Comparison of ENCODE assay signal across 8 cellular contexts in the genomic region with DNA sequence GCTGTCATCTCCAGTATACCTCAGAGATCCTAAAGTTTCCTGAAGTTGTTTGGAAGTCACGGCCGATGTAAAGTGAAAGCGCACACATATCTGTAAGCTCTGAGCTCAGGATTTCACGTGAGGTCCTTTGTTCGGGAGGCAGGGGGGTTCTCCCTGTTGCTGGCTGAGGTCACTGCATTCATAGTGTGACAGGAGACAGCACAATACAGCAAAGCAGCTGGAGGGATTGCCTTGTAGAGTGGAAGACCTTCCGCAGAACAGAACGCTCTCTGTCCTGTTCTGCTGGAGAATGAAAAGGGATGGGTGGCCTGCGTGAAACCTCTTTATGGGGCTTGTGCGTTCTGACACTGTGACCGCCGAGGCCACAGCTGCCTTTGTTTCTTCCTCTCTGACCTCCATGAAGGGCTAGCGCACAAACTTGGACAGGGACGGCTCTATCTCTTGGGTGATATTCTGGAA. TPM values are rescaled to one million over a fixed set of nuclear protein-coding genes. Genes with fewer than 3 reads are reported as not detected.
DNase-seq lines count a peak whose midpoint lies in the region; ATAC-seq and TF ChIP-seq lines count a peak whose summit lies in the region.

No MANE protein-coding gene starts in this region.

- peaks cover 48 to 99% (median 77%) of the 10 kb centered on the region in 6 donors for H3K4me1 ChIP-seq in spleen

- TF ChIP-seq CTCF in spleen (IDR thresholded peaks at IDR 0.05 in 8 of 11, conservative IDR thresholded peaks at IDR 0.05 in 3 of 11) = no peak

- no peaks in the 10 kb centered on the region for H3K36me3 Mint-ChIP-seq in IgD-negative memory B cell
- peaks cover 2% of the 10 kb centered on the region for H3K36me3 Mint-ChIP-seq in activated naive CD8-positive, alpha-beta T cell treated with anti-CD3 and anti-CD28 coated beads, Interleukin-2, amount 10 ng/mL, durations not matched to agents 7 days and 5 days

- no peaks in the 10 kb centered on the region for H3K9me3 ChIP-seq in spleen

- H3K27ac ChIP-seq in spleen = peak overlapping the region; percentile 71 to 93 (median 90)

- peak overlapping the region; percentile 66 to 85 (median 76) for H3K4me3 Mint-ChIP-seq in IgD-negative memory B cell
- peak overlapping the region; percentile 60 for H3K4me3 Mint-ChIP-seq in activated naive CD8-positive, alpha-beta T cell treated with anti-CD3 and anti-CD28 coated beads, Interleukin-2, amount 10 ng/mL, durations not matched to agents 7 days and 5 days

- DNase-seq in activated naive CD8-positive, alpha-beta T cell treated with anti-CD3 and anti-CD28 coated beads, Interleukin-2, amount 10 ng/mL, durations not matched to agents 7 days and 5 days = no peak
- DNase-seq in left kidney (ENCODE audit: low read depth, low spot score) (peak; percentile 55), spleen (no peak), NCI-H146 treated with DMSO at 0.1 percent for 48 hours (lab: John Stamatoyannopoulos, UW; ENCODE audit: unreplicated experiment) (no peak), NCI-H1930 (lab: John Stamatoyannopoulos, UW) (no peak), RPMI8226 (no peak)
- DNase-seq in stimulated activated CD4-positive, alpha-beta T cell treated with anti-CD3 and anti-CD28 coated beads, Interleukin-2, amount 100 ng/mL, for 48 hours = no peak

- no peak for ATAC-seq in activated naive CD8-positive, alpha-beta T cell treated with anti-CD3 and anti-CD28 coated beads, Interleukin-2, amount 10 ng/mL, durations not matched to agents 7 days and 5 days (ENCODE audit: low read depth)

- 56 to 72% (median 66%) methylated on average over 11 to 13 of the region's 13 CpGs for WGBS in spleen, 5 donors

- peak overlapping the region; percentile 92 to 99 (median 94) for H3K27ac Mint-ChIP-seq in IgD-negative memory B cell
- peak overlapping the region; percentile 95 for H3K27ac Mint-ChIP-seq in activated naive CD8-positive, alpha-beta T cell treated with anti-CD3 and anti-CD28 coated beads, Interleukin-2, amount 10 ng/mL, durations not matched to agents 7 days and 5 days

- no peak for TF ChIP-seq POLR2A in spleen (IDR thresholded peaks at IDR 0.05)

- POLR2A ChIA-PET in activated naive CD8-positive, alpha-beta T cell treated with anti-CD3 and anti-CD28 coated beads, Interleukin-2, amount 10 ng/mL, durations not matched to agents 7 days and 5 days (lab: Charles Lee) = interaction anchor here (0.9 to 3.6 kb wide), 6 partner anchors 14 to 135 kb away, joined by 3 to 11 read pairs (median 7); partner anchors contain the start of gene SERPINB9

- H3K9me3 Mint-ChIP-seq in IgD-negative memory B cell = no peaks in the 10 kb centered on the region
- peaks cover 1% of the 10 kb centered on the region for H3K9me3 Mint-ChIP-seq in activated naive CD8-positive, alpha-beta T cell treated with anti-CD3 and anti-CD28 coated beads, Interleukin-2, amount 10 ng/mL, durations not matched to agents 7 days and 5 days

- H3K4me1 Mint-ChIP-seq in IgD-negative memory B cell = peaks cover 36 to 53% (median 46%) of the 10 kb centered on the region in 3 donors
- H3K4me1 Mint-ChIP-seq in activated naive CD8-positive, alpha-beta T cell treated with anti-CD3 and anti-CD28 coated beads, Interleukin-2, amount 10 ng/mL, durations not matched to agents 7 days and 5 days = peaks cover 71% of the 10 kb centered on the region

- intact Hi-C loops in spleen (cut with DNase I; ENCODE audit: low total_unique reads) = loop anchor here (10.0 kb wide), 1 partner anchor 60 kb away; no protein-coding TSS in a partner anchor

- H3K27me3 Mint-ChIP-seq in IgD-negative memory B cell = peaks cover 3% of the 10 kb centered on the region
- no peaks in the 10 kb centered on the region for H3K27me3 Mint-ChIP-seq in activated naive CD8-positive, alpha-beta T cell treated with anti-CD3 and anti-CD28 coated beads, Interleukin-2, amount 10 ng/mL, durations not matched to agents 7 days and 5 days

- H3K4me3 ChIP-seq in spleen = peak overlapping the region in 3 of 8 donors; percentile 2 to 57 (median 3)

- no peaks in the 10 kb centered on the region for H3K36me3 ChIP-seq in spleen

- H3K27me3 ChIP-seq in spleen (replicated peaks in 1 of 7) = no peaks in the 10 kb centered on the region

RNA-seq across cellular contexts. Expression of gene SERPINB1, which starts 13.4 kb away (rescaled TPM):
- polyA plus RNA-seq in IgD-negative memory B cell = 85.6 TPM
- 10 to 100 TPM; 58.6 to 59.8 TPM for total RNA-seq in activated naive CD8-positive, alpha-beta T cell treated with anti-CD3 and anti-CD28 coated beads, Interleukin-2, amount 10 ng/mL, durations not matched to agents 7 days and 5 days
- 100 to 1,000 TPM in 5 of 7 donors, 10 to 100 TPM in 2; 71.2 to 194 (median 106) TPM for total RNA-seq in spleen
- 10 to 100 TPM; 54.9 to 64.6 (median 55.0) TPM for polyA plus RNA-seq in spleen

RNA-seq across cellular contexts. Expression of gene SERPINB9, which starts 48.0 kb away (rescaled TPM):
- polyA plus RNA-seq in IgD-negative memory B cell (20.1 TPM), spleen (10 to 100 TPM; 16.2 to 22.4 (median 17.0) TPM)
- 10 to 100 TPM; 56.4 to 56.8 TPM for total RNA-seq in activated naive CD8-positive, alpha-beta T cell treated with anti-CD3 and anti-CD28 coated beads, Interleukin-2, amount 10 ng/mL, durations not matched to agents 7 days and 5 days
- 10 to 100 TPM; 43.0 to 75.7 (median 55.4) TPM for total RNA-seq in spleen
